ENCODE assay signal across 8 cellular contexts in the genomic region with DNA sequence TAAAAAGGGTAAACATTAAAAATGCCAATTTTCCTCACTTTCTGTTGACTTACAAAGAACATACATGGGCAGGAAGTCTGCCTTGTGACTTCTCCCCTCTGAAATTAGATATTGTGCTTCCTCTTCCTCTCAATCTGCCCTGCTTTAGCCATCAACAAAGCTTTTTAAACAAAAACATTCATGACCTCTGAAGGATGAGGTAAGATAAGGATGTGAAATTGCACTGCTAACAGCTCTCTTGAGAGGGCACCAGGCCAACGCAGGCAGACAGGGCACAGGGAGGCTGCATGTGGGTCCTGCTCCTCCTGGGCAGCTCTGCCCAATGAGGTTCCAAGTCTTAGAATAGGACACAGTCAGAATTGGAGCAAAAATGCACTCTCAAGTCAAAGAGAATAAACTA.
A peak's percentile ranks its signal among the peaks of the same experiment; 100 is the strongest.
DNase-seq lines count a peak whose midpoint lies in the region; ATAC-seq, FAIRE-seq and TF ChIP-seq lines count a peak whose summit lies in the region.

No MANE protein-coding gene starts in this region.

- POLR2A ChIA-PET in PC-9 (lab: Charles Lee; ENCODE audit: unreplicated experiment) = no interaction called here

- no peaks in the 10 kb centered on the region for H3K9me2 ChIP-seq in PC-9 (ENCODE audit: insufficient read depth)

- H3F3A ChIP-seq in PC-9 (ENCODE audit: insufficient read depth, low read depth) = no peaks in the 10 kb centered on the region

- no peak overlapping the region for H3K9ac ChIP-seq in duodenal mucosa (ENCODE audit: low read depth in 1 of 2, low read length in 2 of 2)

- no peak overlapping the region for H2AFZ ChIP-seq in PC-9

- DNase-seq in AG08396 (ENCODE audit: low spot score) (peak; percentile 22), PC-9 (no peak), NCI-H446 treated with DMSO at 0.1 percent for 48 hours (lab: John Stamatoyannopoulos, UW) (no peak), HuH-7 (ENCODE audit: low spot score) (no peak), frontal cortex (ENCODE audit: low spot score in 2 of 2) (no peak)

- BruUV-seq in PC-9 (replicated peaks; lab: Mats Ljungman, UMichigan) = no TSS peak

- H3K27me3 ChIP-seq in PC-9 (ENCODE audit: insufficient read depth, low read depth) (no peaks in the 10 kb centered on the region), duodenal mucosa (ENCODE audit: control insufficient read depth in 1 of 2, insufficient read depth in 2 of 2, low read length in 2 of 2) (no peaks in the 10 kb centered on the region), neutrophil (no peaks in the 10 kb centered on the region)

- H3K27ac ChIP-seq in PC-9 = peak overlapping the region; percentile 1; the same call in 1 of the 2 replicates
- peak overlapping the region; percentile 5 for H3K27ac ChIP-seq in duodenal mucosa (ENCODE audit: low read depth, low read length)
- peak overlapping the region; percentile 58 for H3K27ac ChIP-seq in neutrophil

- no peaks in the 10 kb centered on the region for H3K9me3 ChIP-seq in PC-9 (ENCODE audit: insufficient read depth, low read depth)
- no peaks in the 10 kb centered on the region for H3K9me3 ChIP-seq in duodenal mucosa (ENCODE audit: control insufficient read depth in 1 of 2, low read length in 2 of 2)
- H3K9me3 ChIP-seq in neutrophil = no peaks in the 10 kb centered on the region

- H3K4me3 ChIP-seq in PC-9 = no peak overlapping the region
- no peak overlapping the region for H3K4me3 ChIP-seq in duodenal mucosa (ENCODE audit: low read depth in 1 of 2, low read length in 2 of 2)
- H3K4me3 ChIP-seq in neutrophil (ENCODE audit: low read depth in 1 of 2, low read length in 1 of 2) = no peak overlapping the region

- ATAC-seq in GM21576 (IDR thresholded peaks at IDR 0.05; ENCODE audit: unreplicated experiment) = peak; percentile 90

- intact Hi-C loops in PC-9 (cut with micrococcal nuclease; ENCODE audit: unreplicated experiment) = no loop called here

- no peak overlapping the region for H3K4me2 ChIP-seq in PC-9

- CTCF ChIA-PET in PC-9 (lab: Charles Lee) = no interaction called here

- no peak for FAIRE-seq in frontal cortex (lab: Jason Lieb, UNC)

- TF ChIP-seq CTCF in PC-9 (conservative IDR thresholded peaks at IDR 0.05) (no peak), neutrophil (IDR thresholded peaks at IDR 0.05) (no peak)

- H3K4me1 ChIP-seq in PC-9 (replicated peaks; ENCODE audit: insufficient read depth) (no peaks in the 10 kb centered on the region), duodenal mucosa (ENCODE audit: control insufficient read depth in 1 of 2, insufficient read depth in 2 of 2, low read length in 2 of 2) (no peaks in the 10 kb centered on the region), neutrophil (ENCODE audit: control insufficient read depth in 1 of 2, insufficient read depth in 1 of 2, low read depth in 1 of 2, low read length in 1 of 2) (no peaks in the 10 kb centered on the region)

- H4K20me1 ChIP-seq in PC-9 (ENCODE audit: insufficient read depth) = no peaks in the 10 kb centered on the region

- H3K36me3 ChIP-seq in PC-9 (ENCODE audit: low read depth) (peaks cover 15% of the 10 kb centered on the region; the same call in 1 of the 2 replicates), duodenal mucosa (ENCODE audit: control insufficient read depth in 1 of 2, insufficient read depth in 2 of 2, low read length in 2 of 2) (peaks cover 4 to 22% of the 10 kb centered on the region in 2 donors), neutrophil (peaks cover 24% of the 10 kb centered on the region)

- no peaks in the 10 kb centered on the region for H3K79me2 ChIP-seq in PC-9 (ENCODE audit: low read depth)

Comparison
In these comparisons a context has a peak if more than half of its experiments do, and no peak if none do; other contexts are left out.
1. H3K27ac ChIP-seq: peak in every context shown above with its lines; median percentile 58 in neutrophil; 5 in duodenal mucosa; 1 in PC-9.